13 cellular contexts compared by ENCODE assay signal in the genomic region with DNA sequence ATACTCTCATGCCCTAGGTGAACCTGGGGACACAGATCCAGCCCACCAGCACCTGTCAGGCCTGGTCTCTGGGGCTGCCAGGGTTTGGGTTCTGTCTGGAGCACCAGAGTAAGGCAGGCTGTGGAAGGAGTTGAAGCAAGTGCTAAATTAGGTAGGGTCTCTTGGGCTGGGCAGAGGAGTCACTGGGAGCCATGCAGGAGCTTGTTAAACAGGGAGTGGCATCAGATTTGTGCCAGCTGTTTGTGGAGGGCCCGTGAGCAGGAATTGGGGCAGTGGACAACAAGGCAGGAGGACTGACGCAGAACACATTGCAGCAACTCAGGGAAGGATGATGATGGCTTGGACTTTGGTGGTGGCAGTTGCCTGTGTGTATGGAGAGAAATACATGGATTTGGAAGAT.
"Had no signal": no experiment of that assay in that cellular context is flagged by ENCODE, and none has a peak within 500 bp of the region (broad histone marks: within the 10 kb centered on the region; RNA-seq: fewer than 3 reads in every experiment).

No MANE protein-coding gene starts in this region.

- ATAC-seq: activated CD4-positive, alpha-beta T cell treated with anti-CD3 and anti-CD28 coated beads for 36 hours; activated CD8-positive, alpha-beta T cell treated with anti-CD3 and anti-CD28 coated beads, Interleukin-2, amount 10 ng/mL, durations not matched to agents 7 days and 5 days; activated naive CD8-positive, alpha-beta T cell treated with anti-CD3 and anti-CD28 coated beads, Interleukin-2, amount 50 U/mL, for 24 hours; sciatic nerve; stimulated activated naive CD8-positive, alpha-beta T cell treated with anti-CD3 and anti-CD28 coated beads, Interleukin-15, amount 100 ng/mL, for 72 hours had no signal

- H3K27me3 ChIP-seq: ascending aorta had no signal

- H3K4me3 ChIP-seq: ascending aorta, lower lobe of right lung had no signal

- H3K9me3 ChIP-seq: ascending aorta, lower lobe of right lung had no signal

- H3K27ac ChIP-seq: ascending aorta, lower lobe of right lung, VCaP had no signal

- DNase-seq: activated CD4-positive, alpha-beta T cell treated with anti-CD3 and anti-CD28 coated beads for 36 hours; activated CD8-positive, alpha-beta T cell treated with anti-CD3 and anti-CD28 coated beads, Interleukin-2, amount 10 ng/mL, durations not matched to agents 7 days and 5 days; activated naive CD4-positive, alpha-beta T cell treated with Interleukin-2 at 50 U/mL for 16 hours; activated naive CD8-positive, alpha-beta T cell treated with anti-CD3 and anti-CD28 coated beads, Interleukin-2, amount 50 U/mL, for 24 hours; erythroblast; left cardiac atrium; lower lobe of right lung; stimulated activated CD4-positive, alpha-beta T cell treated with anti-CD3 and anti-CD28 coated beads, Interleukin-4, amount 100 ng/mL, for 24 hours; stimulated activated naive CD8-positive, alpha-beta T cell treated with anti-CD3 and anti-CD28 coated beads, Interleukin-15, amount 100 ng/mL, for 72 hours; T1000 had no signal

- H3K4me1 ChIP-seq: ascending aorta, lower lobe of right lung had no signal
